ENCODE assay signal across 16 cellular contexts in genomic region chr13:26548251-26548765, GRCh38. TPM values are rescaled to one million over a fixed set of nuclear protein-coding genes. Genes with fewer than 3 reads are reported as not detected.
DNase-seq lines count a peak whose midpoint lies in the region; ATAC-seq and TF ChIP-seq lines count a peak whose summit lies in the region.
"Had no signal": no experiment of that assay in that cellular context is flagged by ENCODE, and none has a peak within 500 bp of the region (broad histone marks: within the 10 kb centered on the region; RNA-seq: fewer than 3 reads in every experiment).

No MANE protein-coding gene starts in this region.

- no peak overlapping the region for H3K4me3 ChIP-seq in effector memory CD4-positive, alpha-beta T cell (ENCODE audit: insufficient read depth, low read depth, low read length, poor library complexity, severe bottlenecking)

- H3K4me2 ChIP-seq in H9 (ENCODE audit: insufficient read depth, insufficient read length, low read length): no peak overlapping the region

- no peaks in the 10 kb centered on the region for H3K27me3 ChIP-seq in H9 (ENCODE audit: insufficient read depth, low read length)
- no peaks in the 10 kb centered on the region for H3K27me3 ChIP-seq in effector memory CD4-positive, alpha-beta T cell (replicated peaks; ENCODE audit: control insufficient read depth, insufficient read depth, low read length, poor library complexity, severe bottlenecking)

- no peaks in the 10 kb centered on the region for H3K36me3 Mint-ChIP-seq in H9 (ENCODE audit: insufficient read depth in 1 of 3, low read depth in 3 of 3)
- H3K36me3 Mint-ChIP-seq: CD14-positive monocyte; CD8-positive, alpha-beta T cell had no signal

- no peak overlapping the region for H4K91ac ChIP-seq in H9 (ENCODE audit: insufficient read length, low read depth, low read length)

- H2BK15ac ChIP-seq in H9 (ENCODE audit: low read depth, low read length): no peak overlapping the region

- no peak for ATAC-seq in HG03175 (IDR thresholded peaks at IDR 0.05; ENCODE audit: unreplicated experiment)
- ATAC-seq: CD8-positive, alpha-beta T cell; HepG2 had no signal

- no peak overlapping the region for H3K27ac ChIP-seq in H9 (ENCODE audit: insufficient read length, low read depth, low read length)
- no peak overlapping the region for H3K27ac ChIP-seq in effector memory CD4-positive, alpha-beta T cell (ENCODE audit: insufficient read depth, low read length, poor library complexity, severe bottlenecking)

- H3K4me1 ChIP-seq in H9 (ENCODE audit: insufficient read depth, low read length): no peaks in the 10 kb centered on the region
- no peaks in the 10 kb centered on the region for H3K4me1 ChIP-seq in effector memory CD4-positive, alpha-beta T cell (ENCODE audit: control insufficient read depth, insufficient read depth, low read length, poor library complexity, severe bottlenecking)

- H3K18ac ChIP-seq in H9 (ENCODE audit: insufficient read length, low read depth, low read length): no peak overlapping the region

- no peak overlapping the region for H3K27ac Mint-ChIP-seq in H9
- H3K27ac Mint-ChIP-seq: B cell; CD14-positive monocyte; CD8-positive, alpha-beta T cell had no signal

- H3K9me3 Mint-ChIP-seq in H9: no peaks in the 10 kb centered on the region
- H3K9me3 Mint-ChIP-seq: CD8-positive, alpha-beta T cell had no signal

- H2BK120ac ChIP-seq in H9 (ENCODE audit: low read depth, low read length, poor library complexity, severe bottlenecking): no peak overlapping the region

- no peaks in the 10 kb centered on the region for H3K23me2 ChIP-seq in H9 (ENCODE audit: insufficient read length, low read depth, low read length, poor library complexity, severe bottlenecking)

- no peak overlapping the region for H3K56ac ChIP-seq in H9 (ENCODE audit: insufficient read length, low read depth, low read length)

- no peak overlapping the region for H3K23ac ChIP-seq in H9 (ENCODE audit: insufficient read length, low read depth, low read length)

- H3K14ac ChIP-seq in H9 (ENCODE audit: insufficient read depth, low read length): no peak overlapping the region

- H3K27me3 Mint-ChIP-seq in H9 (ENCODE audit: low read depth): no peaks in the 10 kb centered on the region; the same call in none of the 2 replicates

- H3K4me1 Mint-ChIP-seq in H9: no peaks in the 10 kb centered on the region
- H3K4me1 Mint-ChIP-seq: B cell, CD14-positive monocyte had no signal

- no peak overlapping the region for H3T11ph ChIP-seq in H9 (ENCODE audit: low read length)

- no peak for DNase-seq in H9
- peak; percentile 27 for DNase-seq in NCI-H526 treated with DMSO at 0.1 percent for 48 hours (lab: John Stamatoyannopoulos, UW)
- DNase-seq in left kidney (ENCODE audit: low read depth, low spot score): peak; percentile 90
- no peak for DNase-seq in effector memory CD4-positive, alpha-beta T cell
- no peak for DNase-seq in GOT3 (lab: John Stamatoyannopoulos, UW)
- DNase-seq in GM20000 (ENCODE audit: low spot score): no peak
- DNase-seq: CD8-positive, alpha-beta T cell; COR-L47; DMS153; DMS79 treated with DMSO at 0.1 percent for 48 hours; EL; H7 had no signal

- H3K36me3 ChIP-seq in effector memory CD4-positive, alpha-beta T cell (ENCODE audit: control insufficient read depth, insufficient read depth, low read length): no peaks in the 10 kb centered on the region

- no peak overlapping the region for H2BK20ac ChIP-seq in H9 (ENCODE audit: low read depth, low read length, poor library complexity, severe bottlenecking)

- H4K20me1 ChIP-seq in H9 (ENCODE audit: control insufficient read depth, insufficient read depth, insufficient read length): no peaks in the 10 kb centered on the region

- TF ChIP-seq CTCF in H9 (conservative IDR thresholded peaks at IDR 0.05) (no peak), GM20000 (IDR thresholded peaks at IDR 0.05; ENCODE audit: extremely low read depth, missing control alignments) (no peak)

- WGBS in H9 (ENCODE audit: extremely low coverage, insufficient read length, low lambda C conversion rate): no CpG with 5 or more reads among the region's 5 CpGs

- no peak overlapping the region for H4K8ac ChIP-seq in H9 (replicated peaks; ENCODE audit: insufficient read length, low read depth, low read length)

- no peak overlapping the region for H4K5ac ChIP-seq in H9 (ENCODE audit: insufficient read length, low read depth, low read length)

- no peaks in the 10 kb centered on the region for H3K9me3 ChIP-seq in H9 (ENCODE audit: control insufficient read depth, low read depth, low read length)
- H3K9me3 ChIP-seq in effector memory CD4-positive, alpha-beta T cell (ENCODE audit: control insufficient read depth, low read length): no peaks in the 10 kb centered on the region

- no peaks in the 10 kb centered on the region for H3K79me1 ChIP-seq in H9 (ENCODE audit: insufficient read depth, low read depth, low read length, poor library complexity, severe bottlenecking)

- H2BK5ac ChIP-seq in H9 (ENCODE audit: insufficient read length, low read length): no peak overlapping the region

- no peak overlapping the region for H3K9ac ChIP-seq in H9 (ENCODE audit: extremely low read depth, insufficient read length, low read length)

- H3K4me3 Mint-ChIP-seq in H9: no peak overlapping the region
- H3K4me3 Mint-ChIP-seq: B cell; CD14-positive monocyte; CD8-positive, alpha-beta T cell had no signal

- no peak overlapping the region for H2AK5ac ChIP-seq in H9 (ENCODE audit: insufficient read length, low read length)

- no peak overlapping the region for H3K4ac ChIP-seq in H9 (ENCODE audit: low read depth, low read length)

- peak overlapping the region; percentile 57 for H2AFZ ChIP-seq in H9 (ENCODE audit: low read length)

- H3K79me2 ChIP-seq in H9 (ENCODE audit: insufficient read depth, low read length): no peaks in the 10 kb centered on the region

- no peak overlapping the region for H2BK12ac ChIP-seq in H9 (ENCODE audit: insufficient read length, low read depth, low read length)

RNA-seq across cellular contexts. Expression of gene WASF3, which starts 9.2 kb away (rescaled TPM):
- total RNA-seq in H9 (2021): 20.7 and 22.2 TPM in 2 replicates
- total RNA-seq: CD8-positive, alpha-beta T cell had no signal

Comparison
In these comparisons a context has a peak if more than half of its experiments do, and no peak if none do; other contexts are left out.
1. DNase-seq: peak in NCI-H526 treated with DMSO at 0.1 percent for 48 hours (single experiment) and left kidney (single experiment); none in H9 (single experiment), effector memory CD4-positive, alpha-beta T cell (0 of 3), GOT3 (single experiment) and GM20000 (single experiment).